Comparison of ENCODE assay signal across 33 cellular contexts in the genomic region with DNA sequence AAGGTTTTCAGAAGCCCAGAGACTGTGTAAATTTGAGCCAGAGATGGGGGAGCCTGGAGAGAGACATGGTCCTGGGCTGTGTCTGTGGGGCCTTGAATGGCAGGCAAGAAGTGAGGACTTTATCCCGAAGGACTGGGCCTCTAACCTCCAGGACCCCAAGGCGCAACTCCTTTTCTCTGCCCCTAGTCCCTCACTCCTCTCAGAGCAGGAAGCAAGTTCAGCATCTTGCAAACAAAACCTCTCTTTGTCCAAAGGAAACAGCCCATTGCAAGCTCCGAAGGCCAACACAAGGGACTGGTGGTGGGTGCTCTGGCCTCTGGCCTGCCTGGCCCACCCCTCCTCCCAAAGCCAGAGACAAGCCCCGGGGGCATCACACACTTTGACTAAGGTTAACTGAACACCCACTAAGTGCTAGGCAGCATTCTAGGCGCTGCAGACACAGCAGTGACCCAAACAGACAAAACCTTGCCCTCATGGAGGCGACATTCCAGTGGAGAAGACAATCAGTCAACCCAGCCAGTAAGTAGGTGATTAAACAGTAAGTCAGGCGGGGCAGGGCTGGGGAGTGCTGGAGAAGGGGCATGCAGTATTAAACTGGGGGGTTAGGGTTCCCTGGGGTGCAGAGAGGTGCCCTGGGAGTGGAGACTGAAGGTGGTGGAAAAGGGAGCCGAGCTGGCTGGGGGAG. TPM values are rescaled to one million over a fixed set of nuclear protein-coding genes. Genes with fewer than 3 reads are reported as not detected.
DNase-seq lines count a peak whose midpoint lies in the region; ATAC-seq, FAIRE-seq and TF ChIP-seq lines count a peak whose summit lies in the region.
"Had no signal": no experiment of that assay in that cellular context is flagged by ENCODE, and none has a peak within 500 bp of the region (broad histone marks: within the 10 kb centered on the region; RNA-seq: fewer than 3 reads in every experiment).

No MANE protein-coding gene starts in this region.

- TF ChIP-seq POLR2A in uterus (IDR thresholded peaks at IDR 0.05): no peak

- H3K27ac ChIP-seq in angular gyrus (ENCODE audit: low read depth, low read length) (peak overlapping the region; percentile 33), uterus (no peak overlapping the region)
- H3K27ac ChIP-seq: C4-2B, gastroesophageal sphincter, neural progenitor cell, right atrium auricular region, thyroid gland had no signal

- H3K9me3 ChIP-seq in uterus: no peaks in the 10 kb centered on the region
- H3K9me3 ChIP-seq: Caco-2, gastroesophageal sphincter, right atrium auricular region, thyroid gland had no signal

- no peaks in the 10 kb centered on the region for H3K36me3 ChIP-seq in H7 (replicated peaks; ENCODE audit: control insufficient read depth, insufficient read depth, low read length)
- no peaks in the 10 kb centered on the region for H3K36me3 ChIP-seq in uterus
- H3K36me3 ChIP-seq: gastroesophageal sphincter, neural progenitor cell, right atrium auricular region, thyroid gland had no signal

- intact Hi-C loops in uterus (cut with DNase I; ENCODE audit: low total_unique reads): no loop called here

- peak; percentile 50 for FAIRE-seq in urothelium cell line (lab: Jason Lieb, UNC)

- H3K27me3 Mint-ChIP-seq in memory B cell: peaks cover 2% of the 10 kb centered on the region
- H3K27me3 Mint-ChIP-seq: stimulated activated naive CD8-positive, alpha-beta T cell treated with anti-CD3 and anti-CD28 coated beads, Interleukin-15, amount 100 ng/mL, for 72 hours had no signal

- no peaks in the 10 kb centered on the region for H3K9me3 Mint-ChIP-seq in memory B cell
- H3K9me3 Mint-ChIP-seq: activated T-helper 2 cell treated with anti-CD3 and anti-CD28 coated beads, Interferon-gamma antibody, Interleukin-2, Interleukin-4, amounts not matched to agents 10 μg/mL and 5 μg/mL and 100 μg/mL, durations not matched to agents 14 hours and 24 hours and 36 hours; stimulated activated naive CD8-positive, alpha-beta T cell treated with anti-CD3 and anti-CD28 coated beads, Interleukin-15, amount 100 ng/mL, for 72 hours had no signal

- H3K27ac Mint-ChIP-seq in memory B cell: peak overlapping the region; percentile 80
- H3K27ac Mint-ChIP-seq: activated T-helper 2 cell treated with anti-CD3 and anti-CD28 coated beads, Interferon-gamma antibody, Interleukin-2, Interleukin-4, amounts not matched to agents 10 μg/mL and 5 μg/mL and 100 μg/mL, durations not matched to agents 14 hours and 24 hours and 36 hours; neural progenitor cell had no signal

- no peaks in the 10 kb centered on the region for H3K4me1 ChIP-seq in uterus
- H3K4me1 ChIP-seq: gastroesophageal sphincter, neural progenitor cell, right atrium auricular region, thyroid gland had no signal

- H3K4me3 Mint-ChIP-seq in memory B cell: peak overlapping the region; percentile 27
- H3K4me3 Mint-ChIP-seq: brain; neural progenitor cell; stimulated activated naive CD8-positive, alpha-beta T cell treated with anti-CD3 and anti-CD28 coated beads, Interleukin-15, amount 100 ng/mL, for 72 hours had no signal

- H3K27me3 ChIP-seq in H7 (ENCODE audit: control insufficient read depth, insufficient read depth, low read length): no peaks in the 10 kb centered on the region
- no peaks in the 10 kb centered on the region for H3K27me3 ChIP-seq in uterus
- H3K27me3 ChIP-seq: neural progenitor cell, right atrium auricular region, thyroid gland had no signal

- peaks cover 45% of the 10 kb centered on the region for H3K4me1 Mint-ChIP-seq in memory B cell
- H3K4me1 Mint-ChIP-seq: brain; neural progenitor cell; stimulated activated naive CD8-positive, alpha-beta T cell treated with anti-CD3 and anti-CD28 coated beads, Interleukin-15, amount 100 ng/mL, for 72 hours had no signal

- DNase-seq in H7: peak; percentile 56
- DNase-seq in memory B cell (ENCODE audit: low spot score in 2 of 2): no peak
- DNase-seq in urothelium cell line (ENCODE audit: low spot score): no peak
- DNase-seq in NCI-H2227 (lab: John Stamatoyannopoulos, UW; ENCODE audit: unreplicated experiment): no peak
- DNase-seq in uterus: no peak
- DNase-seq: activated CD4-positive, alpha-beta T cell treated with anti-CD3 and anti-CD28 coated beads for 48 hours; activated CD8-positive, alpha-beta memory T cell treated with anti-CD3 and anti-CD28 coated beads for 24 hours; activated naive CD4-positive, alpha-beta T cell treated with anti-CD3 and anti-CD28 coated beads, Interleukin-2, amount 50 U/mL, for 16 hours; activated T-cell treated with anti-CD3 and anti-CD28 coated beads for 4 hours; Caco-2; dermis blood vessel endothelial cell; GDM1; Kasumi-1; left cardiac atrium; NCI-H1436; NCI-H2107; NCI-H446; NCI-H82; stimulated activated naive CD8-positive, alpha-beta T cell treated with anti-CD3 and anti-CD28 coated beads, Interleukin-15, amount 100 ng/mL, for 72 hours; T-helper 9 cell; thyroid gland had no signal

- ATAC-seq in memory B cell (ENCODE audit: low read depth): no peak
- no peak for ATAC-seq in HG03520 (IDR thresholded peaks at IDR 0.05; ENCODE audit: unreplicated experiment)
- ATAC-seq: gastroesophageal sphincter; left cardiac atrium; stimulated activated naive CD8-positive, alpha-beta T cell treated with anti-CD3 and anti-CD28 coated beads, Interleukin-15, amount 100 ng/mL, for 72 hours had no signal

- H3K36me3 Mint-ChIP-seq in memory B cell: peaks cover 2% of the 10 kb centered on the region
- H3K36me3 Mint-ChIP-seq: brain, neural progenitor cell had no signal

- TF ChIP-seq CTCF in uterus (IDR thresholded peaks at IDR 0.05): no peak

- H3K4me3 ChIP-seq in H7 (ENCODE audit: insufficient read depth, low read depth, low read length) (no peak overlapping the region), uterus (no peak overlapping the region)
- H3K4me3 ChIP-seq: gastroesophageal sphincter, lung, neural progenitor cell, right atrium auricular region, smooth muscle cell, thyroid gland had no signal

RNA-seq across cellular contexts. Expression of gene FXYD3, which starts 31.4 kb away (rescaled TPM):
- total RNA-seq in H7 (2014; rRNA removed; shearing (Covaris generic)): not detected in 2 replicates
- 1 to 10 TPM; 1.5 to 3.8 (median 1.6) TPM for total RNA-seq in uterus
- total RNA-seq: activated T-helper 2 cell treated with anti-CD3 and anti-CD28 coated beads, Interferon-gamma antibody, Interleukin-2, Interleukin-4, amounts not matched to agents 10 μg/mL and 5 μg/mL and 100 μg/mL, durations not matched to agents 14 hours and 24 hours and 36 hours; fibroblast of lung had no signal

RNA-seq across cellular contexts. Expression of gene HPN, which starts 42.7 kb away (rescaled TPM):
- total RNA-seq in H7 (2014; rRNA removed; shearing (Covaris generic)): 6.1 and 13.9 TPM in 2 replicates
- total RNA-seq in uterus: 1 to 10 TPM in 2 of 4 donors, under 1 TPM in 2; 0.26 to 2.7 (median 0.68) TPM
- total RNA-seq: RPMI7951 had no signal

RNA-seq across cellular contexts. Expression of gene LGI4, which starts 50.6 kb away (rescaled TPM):
- 2.9 and 10.4 TPM in 2 replicates for total RNA-seq in H7 (2014; rRNA removed; shearing (Covaris generic))
- total RNA-seq in uterus: 10 to 100 TPM in 3 of 4 donors, 1 to 10 TPM in 1; 5.1 to 44.4 (median 19.7) TPM

RNA-seq across cellular contexts. Expression of gene SCN1B, which starts 54.0 kb away (rescaled TPM):
- total RNA-seq in H7 (2014; rRNA removed; shearing (Covaris generic)): 8.1 and 8.9 TPM in 2 replicates
- 10 to 100 TPM in 1 of 4 donors, under 1 TPM in 3; 0.26 to 15.2 (median 0.78) TPM for total RNA-seq in uterus

RNA-seq across cellular contexts. Expression of gene FXYD1, which starts 54.4 kb away (rescaled TPM):
- 5.0 and 6.1 TPM in 2 replicates for total RNA-seq in H7 (2014; rRNA removed; shearing (Covaris generic))
- 100 to 1,000 TPM in 2 of 4 donors, 10 to 100 TPM in 2; 18.1 to 214 (median 105) TPM for total RNA-seq in uterus
- total RNA-seq: Caco-2, dermis blood vessel endothelial cell, RPMI7951 had no signal
